ENCODE assay signal across 1 cellular context in genomic region chr2:219001577-219002394, GRCh38.
A peak's percentile ranks its signal among the peaks of the same experiment; 100 is the strongest.
TF ChIP-seq lines count a peak whose summit lies in the region.

No MANE protein-coding gene starts in this region.

TF ChIP-seq in HepG2, 621 proteins besides CTCF, POLR2A, EP300 and RAD21 (continued from another document and continues in another):
- TF ChIP-seq SNAPC5 (CRISPR knock-in tag; IDR thresholded peaks at IDR 0.05; ENCODE audit: borderline replicate concordance) (no peak), TOPORS (CRISPR knock-in tag; IDR thresholded peaks at IDR 0.05) (0 out of 2 replicates have a peak, but pooled peaks have one; percentile 26), ZFY (CRISPR knock-in tag; IDR thresholded peaks at IDR 0.05) (peak; percentile 37; the same call in 1 of the 2 replicates), NFE2L2 (IDR thresholded peaks at IDR 0.05; ENCODE audit: low read length) (no peak), ZNF703 (CRISPR knock-in tag; IDR thresholded peaks at IDR 0.05; ENCODE audit: borderline replicate concordance) (peak; percentile 95; the same call in 1 of the 2 replicates), ZNF230 (CRISPR knock-in tag; IDR thresholded peaks at IDR 0.05) (no peak), PCBP2 (optimal IDR thresholded peaks at IDR 0.05; ENCODE audit: low read depth, low read length, poor library complexity, severe bottlenecking) (no peak), ZNF10 (CRISPR knock-in tag; IDR thresholded peaks at IDR 0.05; ENCODE audit: borderline replicate concordance, low read depth) (no peak), BCL6 (CRISPR knock-in tag; IDR thresholded peaks at IDR 0.05) (peak; percentile 98), ZNF207 (IDR thresholded peaks at IDR 0.05; ENCODE audit: borderline replicate concordance) (no peak), KDM6A (CRISPR knock-in tag; IDR thresholded peaks at IDR 0.05; ENCODE audit: low read depth) (no peak), NFE2L1 (CRISPR knock-in tag; IDR thresholded peaks at IDR 0.05; ENCODE audit: borderline replicate concordance) (no peak), ZNF766 (CRISPR knock-in tag; IDR thresholded peaks at IDR 0.05; ENCODE audit: borderline replicate concordance) (no peak), RFX5 (IDR thresholded peaks at IDR 0.05; ENCODE audit: low read depth, low read length) (no peak), ZGPAT (CRISPR knock-in tag; IDR thresholded peaks at IDR 0.05) (peak; percentile 85; the same call in 1 of the 2 replicates), IKZF1 (IDR thresholded peaks at IDR 0.05) (no peak), RXRB (CRISPR knock-in tag; IDR thresholded peaks at IDR 0.05; ENCODE audit: borderline replicate concordance) (peak; percentile 67), NCOA5 (CRISPR knock-in tag; IDR thresholded peaks at IDR 0.05) (no peak), ZNF644 (CRISPR knock-in tag; IDR thresholded peaks at IDR 0.05; ENCODE audit: low read depth) (no peak), NR3C1 (CRISPR knock-in tag; IDR thresholded peaks at IDR 0.05) (no peak), ZNF83 (CRISPR knock-in tag; IDR thresholded peaks at IDR 0.05; ENCODE audit: borderline replicate concordance) (no peak), ZNF510 (CRISPR knock-in tag; IDR thresholded peaks at IDR 0.05; ENCODE audit: low read depth) (no peak), FLYWCH1 (CRISPR knock-in tag; IDR thresholded peaks at IDR 0.05) (no peak; the same call in 1 of the 2 replicates), SKI (IDR thresholded peaks at IDR 0.05; ENCODE audit: partially characterized antibody) (peak; percentile 66), KLF11 (CRISPR knock-in tag; IDR thresholded peaks at IDR 0.05) (no peak), HNRNPH1 (optimal IDR thresholded peaks at IDR 0.05; ENCODE audit: low read depth, low read length) (no peak), DPF2 (CRISPR knock-in tag; IDR thresholded peaks at IDR 0.05; ENCODE audit: borderline replicate concordance, low read depth) (peak; percentile 68; the same call in 1 of the 2 replicates), ZNF256 (CRISPR knock-in tag; conservative IDR thresholded peaks at IDR 0.05) (no peak), SAP130 (CRISPR knock-in tag; IDR thresholded peaks at IDR 0.05; ENCODE audit: low read depth) (peak; percentile 79), NFYC (CRISPR knock-in tag; IDR thresholded peaks at IDR 0.05) (no peak), ARNTL (CRISPR knock-in tag; IDR thresholded peaks at IDR 0.05) (peak; percentile 78), STAT5B (CRISPR knock-in tag; IDR thresholded peaks at IDR 0.05) (no peak), KLF13 (CRISPR knock-in tag; IDR thresholded peaks at IDR 0.05) (no peak), ZKSCAN1 (IDR thresholded peaks at IDR 0.05; ENCODE audit: low read length) (no peak), NR2F6 (IDR thresholded peaks at IDR 0.05) (peak; percentile 62; the same call in 1 of the 2 replicates), NR2F6 (CRISPR knock-in tag; IDR thresholded peaks at IDR 0.05) (peak; percentile 59; the same call in 1 of the 2 replicates), HNRNPL (IDR thresholded peaks at IDR 0.05; ENCODE audit: low read depth, low read length) (no peak), TIGD3 (CRISPR knock-in tag; IDR thresholded peaks at IDR 0.05; ENCODE audit: borderline replicate concordance) (no peak), ZNF556 (CRISPR knock-in tag; IDR thresholded peaks at IDR 0.05; ENCODE audit: borderline replicate concordance) (peak; percentile 26; the same call in 1 of the 2 replicates), ZFP91 (CRISPR knock-in tag; IDR thresholded peaks at IDR 0.05; ENCODE audit: borderline replicate concordance) (0 out of 2 replicates have a peak, but pooled peaks have one; percentile 33), SP1 (IDR thresholded peaks at IDR 0.05) (no peak), SP1 (CRISPR knock-in tag; IDR thresholded peaks at IDR 0.05) (0 out of 2 replicates have a peak, but pooled peaks have one; percentile 43), ELF3 (CRISPR knock-in tag; IDR thresholded peaks at IDR 0.05) (0 out of 2 replicates have a peak, but pooled peaks have one; percentile 39), PAWR (CRISPR knock-in tag; IDR thresholded peaks at IDR 0.05; ENCODE audit: borderline replicate concordance) (no peak), CREM (IDR thresholded peaks at IDR 0.05) (no peak; the same call in 1 of the 2 replicates), CREM (CRISPR knock-in tag; IDR thresholded peaks at IDR 0.05) (no peak)
- TF ChIP-seq, protein P1, sequence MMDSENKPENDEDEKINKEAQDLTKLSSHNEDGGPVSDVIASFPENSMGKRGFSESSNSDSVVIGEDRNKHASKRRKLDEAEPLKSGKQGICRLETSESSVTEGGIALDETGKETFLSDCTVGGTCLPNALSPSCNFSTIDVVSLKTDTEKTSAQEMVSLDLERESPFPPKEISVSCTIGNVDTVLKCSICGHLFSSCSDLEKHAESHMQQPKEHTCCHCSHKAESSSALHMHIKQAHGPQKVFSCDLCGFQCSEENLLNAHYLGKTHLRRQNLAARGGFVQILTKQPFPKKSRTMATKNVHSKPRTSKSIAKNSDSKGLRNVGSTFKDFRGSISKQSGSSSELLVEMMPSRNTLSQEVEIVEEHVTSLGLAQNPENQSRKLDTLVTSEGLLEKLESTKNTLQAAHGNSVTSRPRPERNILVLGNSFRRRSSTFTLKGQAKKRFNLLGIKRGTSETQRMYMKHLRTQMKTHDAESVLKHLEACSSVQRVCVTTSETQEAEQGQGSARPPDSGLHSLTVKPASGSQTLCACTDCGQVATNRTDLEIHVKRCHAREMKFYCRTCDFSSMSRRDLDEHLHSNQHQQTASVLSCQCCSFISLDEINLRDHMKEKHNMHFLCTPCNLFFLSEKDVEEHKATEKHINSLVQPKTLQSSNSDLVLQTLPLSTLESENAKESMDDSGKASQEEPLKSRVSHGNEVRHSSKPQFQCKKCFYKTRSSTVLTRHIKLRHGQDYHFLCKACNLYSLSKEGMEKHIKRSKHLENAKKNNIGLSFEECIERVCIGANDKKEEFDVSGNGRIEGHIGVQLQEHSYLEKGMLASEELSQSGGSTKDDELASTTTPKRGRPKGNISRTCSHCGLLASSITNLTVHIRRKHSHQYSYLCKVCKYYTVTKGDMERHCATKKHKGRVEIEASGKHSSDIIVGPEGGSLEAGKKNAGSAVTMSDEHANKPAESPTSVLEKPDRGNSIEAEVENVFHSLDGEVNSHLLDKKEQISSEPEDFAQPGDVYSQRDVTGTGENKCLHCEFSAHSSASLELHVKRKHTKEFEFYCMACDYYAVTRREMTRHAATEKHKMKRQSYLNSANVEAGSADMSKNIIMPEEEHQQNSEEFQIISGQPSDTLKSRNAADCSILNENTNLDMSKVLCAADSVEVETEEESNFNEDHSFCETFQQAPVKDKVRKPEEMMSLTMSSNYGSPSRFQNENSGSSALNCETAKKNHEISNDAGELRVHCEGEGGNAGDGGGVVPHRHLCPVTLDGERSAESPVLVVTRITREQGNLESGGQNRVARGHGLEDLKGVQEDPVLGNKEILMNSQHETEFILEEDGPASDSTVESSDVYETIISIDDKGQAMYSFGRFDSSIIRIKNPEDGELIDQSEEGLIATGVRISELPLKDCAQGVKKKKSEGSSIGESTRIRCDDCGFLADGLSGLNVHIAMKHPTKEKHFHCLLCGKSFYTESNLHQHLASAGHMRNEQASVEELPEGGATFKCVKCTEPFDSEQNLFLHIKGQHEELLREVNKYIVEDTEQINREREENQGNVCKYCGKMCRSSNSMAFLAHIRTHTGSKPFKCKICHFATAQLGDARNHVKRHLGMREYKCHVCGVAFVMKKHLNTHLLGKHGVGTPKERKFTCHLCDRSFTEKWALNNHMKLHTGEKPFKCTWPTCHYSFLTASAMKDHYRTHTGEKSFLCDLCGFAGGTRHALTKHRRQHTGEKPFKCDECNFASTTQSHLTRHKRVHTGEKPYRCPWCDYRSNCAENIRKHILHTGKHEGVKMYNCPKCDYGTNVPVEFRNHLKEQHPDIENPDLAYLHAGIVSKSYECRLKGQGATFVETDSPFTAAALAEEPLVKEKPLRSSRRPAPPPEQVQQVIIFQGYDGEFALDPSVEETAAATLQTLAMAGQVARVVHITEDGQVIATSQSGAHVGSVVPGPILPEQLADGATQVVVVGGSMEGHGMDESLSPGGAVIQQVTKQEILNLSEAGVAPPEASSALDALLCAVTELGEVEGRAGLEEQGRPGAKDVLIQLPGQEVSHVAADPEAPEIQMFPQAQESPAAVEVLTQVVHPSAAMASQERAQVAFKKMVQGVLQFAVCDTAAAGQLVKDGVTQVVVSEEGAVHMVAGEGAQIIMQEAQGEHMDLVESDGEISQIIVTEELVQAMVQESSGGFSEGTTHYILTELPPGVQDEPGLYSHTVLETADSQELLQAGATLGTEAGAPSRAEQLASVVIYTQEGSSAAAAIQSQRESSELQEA (CRISPR knock-in tag; IDR thresholded peaks at IDR 0.05; ENCODE audit: not compliant biosample characterization), result no peak
- TF ChIP-seq, protein P2, sequence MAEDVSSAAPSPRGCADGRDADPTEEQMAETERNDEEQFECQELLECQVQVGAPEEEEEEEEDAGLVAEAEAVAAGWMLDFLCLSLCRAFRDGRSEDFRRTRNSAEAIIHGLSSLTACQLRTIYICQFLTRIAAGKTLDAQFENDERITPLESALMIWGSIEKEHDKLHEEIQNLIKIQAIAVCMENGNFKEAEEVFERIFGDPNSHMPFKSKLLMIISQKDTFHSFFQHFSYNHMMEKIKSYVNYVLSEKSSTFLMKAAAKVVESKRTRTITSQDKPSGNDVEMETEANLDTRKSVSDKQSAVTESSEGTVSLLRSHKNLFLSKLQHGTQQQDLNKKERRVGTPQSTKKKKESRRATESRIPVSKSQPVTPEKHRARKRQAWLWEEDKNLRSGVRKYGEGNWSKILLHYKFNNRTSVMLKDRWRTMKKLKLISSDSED (CRISPR knock-in tag; IDR thresholded peaks at IDR 0.05), result no peak
- TF ChIP-seq, protein P3, sequence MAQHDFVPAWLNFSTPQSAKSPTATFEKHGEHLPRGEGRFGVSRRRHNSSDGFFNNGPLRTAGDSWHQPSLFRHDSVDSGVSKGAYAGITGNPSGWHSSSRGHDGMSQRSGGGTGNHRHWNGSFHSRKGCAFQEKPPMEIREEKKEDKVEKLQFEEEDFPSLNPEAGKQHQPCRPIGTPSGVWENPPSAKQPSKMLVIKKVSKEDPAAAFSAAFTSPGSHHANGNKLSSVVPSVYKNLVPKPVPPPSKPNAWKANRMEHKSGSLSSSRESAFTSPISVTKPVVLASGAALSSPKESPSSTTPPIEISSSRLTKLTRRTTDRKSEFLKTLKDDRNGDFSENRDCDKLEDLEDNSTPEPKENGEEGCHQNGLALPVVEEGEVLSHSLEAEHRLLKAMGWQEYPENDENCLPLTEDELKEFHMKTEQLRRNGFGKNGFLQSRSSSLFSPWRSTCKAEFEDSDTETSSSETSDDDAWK (CRISPR knock-in tag; IDR thresholded peaks at IDR 0.05), result no peak
- TF ChIP-seq, protein P4, sequence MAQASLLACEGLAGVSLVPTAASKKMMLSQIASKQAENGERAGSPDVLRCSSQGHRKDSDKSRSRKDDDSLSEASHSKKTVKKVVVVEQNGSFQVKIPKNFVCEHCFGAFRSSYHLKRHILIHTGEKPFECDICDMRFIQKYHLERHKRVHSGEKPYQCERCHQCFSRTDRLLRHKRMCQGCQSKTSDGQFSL (CRISPR knock-in tag; IDR thresholded peaks at IDR 0.05), result peak; percentile 69
- TF ChIP-seq, protein P5, sequence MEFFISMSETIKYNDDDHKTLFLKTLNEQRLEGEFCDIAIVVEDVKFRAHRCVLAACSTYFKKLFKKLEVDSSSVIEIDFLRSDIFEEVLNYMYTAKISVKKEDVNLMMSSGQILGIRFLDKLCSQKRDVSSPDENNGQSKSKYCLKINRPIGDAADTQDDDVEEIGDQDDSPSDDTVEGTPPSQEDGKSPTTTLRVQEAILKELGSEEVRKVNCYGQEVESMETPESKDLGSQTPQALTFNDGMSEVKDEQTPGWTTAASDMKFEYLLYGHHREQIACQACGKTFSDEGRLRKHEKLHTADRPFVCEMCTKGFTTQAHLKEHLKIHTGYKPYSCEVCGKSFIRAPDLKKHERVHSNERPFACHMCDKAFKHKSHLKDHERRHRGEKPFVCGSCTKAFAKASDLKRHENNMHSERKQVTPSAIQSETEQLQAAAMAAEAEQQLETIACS (CRISPR knock-in tag; IDR thresholded peaks at IDR 0.05), result 0 out of 2 replicates have a peak, but pooled peaks have one; percentile 31
- TF ChIP-seq, protein P6, sequence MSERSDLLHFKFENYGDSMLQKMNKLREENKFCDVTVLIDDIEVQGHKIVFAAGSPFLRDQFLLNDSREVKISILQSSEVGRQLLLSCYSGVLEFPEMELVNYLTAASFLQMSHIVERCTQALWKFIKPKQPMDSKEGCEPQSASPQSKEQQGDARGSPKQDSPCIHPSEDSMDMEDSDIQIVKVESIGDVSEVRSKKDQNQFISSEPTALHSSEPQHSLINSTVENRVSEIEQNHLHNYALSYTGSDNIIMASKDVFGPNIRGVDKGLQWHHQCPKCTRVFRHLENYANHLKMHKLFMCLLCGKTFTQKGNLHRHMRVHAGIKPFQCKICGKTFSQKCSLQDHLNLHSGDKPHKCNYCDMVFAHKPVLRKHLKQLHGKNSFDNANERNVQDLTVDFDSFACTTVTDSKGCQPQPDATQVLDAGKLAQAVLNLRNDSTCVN (CRISPR knock-in tag; IDR thresholded peaks at IDR 0.05; ENCODE audit: borderline replicate concordance), result 0 out of 2 replicates have a peak, but pooled peaks have one; percentile 17
